Comparison of ENCODE assay signal across 1 cellular context in genomic region chr20:33444797-33445560, GRCh38.
TF ChIP-seq lines count a peak whose summit lies in the region.

No MANE protein-coding gene starts in this region.

TF ChIP-seq in K562, 482 proteins besides CTCF, POLR2A, EP300 and RAD21:
- TF ChIP-seq CEBPG (CRISPR knock-in tag; IDR thresholded peaks at IDR 0.05) (no peak), CEBPG (tag; conservative IDR thresholded peaks at IDR 0.05 in 1 of 2, IDR thresholded peaks at IDR 0.05 in 1 of 2) (0 out of 4 replicates have a peak, but pooled peaks of 1 of the 2 experiments have one; percentile 15), BDP1 (IDR thresholded peaks at IDR 0.05; ENCODE audit: insufficient read depth, insufficient read length) (no peak), CEBPB (tag; IDR thresholded peaks at IDR 0.05) (peak; percentile 61), KDM1A (IDR thresholded peaks at IDR 0.05) (peak in 1 of 2 experiments; percentile 50; a peak in 2 of 4 replicates)
- TF ChIP-seq, protein P1, sequence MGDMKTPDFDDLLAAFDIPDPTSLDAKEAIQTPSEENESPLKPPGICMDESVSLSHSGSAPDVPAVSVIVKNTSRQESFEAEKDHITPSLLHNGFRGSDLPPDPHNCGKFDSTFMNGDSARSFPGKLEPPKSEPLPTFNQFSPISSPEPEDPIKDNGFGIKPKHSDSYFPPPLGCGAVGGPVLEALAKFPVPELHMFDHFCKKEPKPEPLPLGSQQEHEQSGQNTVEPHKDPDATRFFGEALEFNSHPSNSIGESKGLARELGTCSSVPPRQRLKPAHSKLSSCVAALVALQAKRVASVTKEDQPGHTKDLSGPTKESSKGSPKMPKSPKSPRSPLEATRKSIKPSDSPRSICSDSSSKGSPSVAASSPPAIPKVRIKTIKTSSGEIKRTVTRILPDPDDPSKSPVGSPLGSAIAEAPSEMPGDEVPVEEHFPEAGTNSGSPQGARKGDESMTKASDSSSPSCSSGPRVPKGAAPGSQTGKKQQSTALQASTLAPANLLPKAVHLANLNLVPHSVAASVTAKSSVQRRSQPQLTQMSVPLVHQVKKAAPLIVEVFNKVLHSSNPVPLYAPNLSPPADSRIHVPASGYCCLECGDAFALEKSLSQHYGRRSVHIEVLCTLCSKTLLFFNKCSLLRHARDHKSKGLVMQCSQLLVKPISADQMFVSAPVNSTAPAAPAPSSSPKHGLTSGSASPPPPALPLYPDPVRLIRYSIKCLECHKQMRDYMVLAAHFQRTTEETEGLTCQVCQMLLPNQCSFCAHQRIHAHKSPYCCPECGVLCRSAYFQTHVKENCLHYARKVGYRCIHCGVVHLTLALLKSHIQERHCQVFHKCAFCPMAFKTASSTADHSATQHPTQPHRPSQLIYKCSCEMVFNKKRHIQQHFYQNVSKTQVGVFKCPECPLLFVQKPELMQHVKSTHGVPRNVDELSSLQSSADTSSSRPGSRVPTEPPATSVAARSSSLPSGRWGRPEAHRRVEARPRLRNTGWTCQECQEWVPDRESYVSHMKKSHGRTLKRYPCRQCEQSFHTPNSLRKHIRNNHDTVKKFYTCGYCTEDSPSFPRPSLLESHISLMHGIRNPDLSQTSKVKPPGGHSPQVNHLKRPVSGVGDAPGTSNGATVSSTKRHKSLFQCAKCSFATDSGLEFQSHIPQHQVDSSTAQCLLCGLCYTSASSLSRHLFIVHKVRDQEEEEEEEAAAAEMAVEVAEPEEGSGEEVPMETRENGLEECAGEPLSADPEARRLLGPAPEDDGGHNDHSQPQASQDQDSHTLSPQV (IDR thresholded peaks at IDR 0.05): 0 out of 2 replicates have a peak, but pooled peaks have one; percentile 20
